Comparison of ENCODE assay signal across 17 cellular contexts in genomic region chr2:166802475-166802874, GRCh38.
DNase-seq lines count a peak whose midpoint lies in the region; ATAC-seq and TF ChIP-seq lines count a peak whose summit lies in the region.
"Had no signal": no experiment of that assay in that cellular context is flagged by ENCODE, and none has a peak within 500 bp of the region (broad histone marks: within the 10 kb centered on the region; RNA-seq: fewer than 3 reads in every experiment).

No MANE protein-coding gene starts in this region.

- peaks cover 27% of the 10 kb centered on the region for H3K4me1 Mint-ChIP-seq in activated naive CD8-positive, alpha-beta T cell (ENCODE audit: low read depth)
- H3K4me1 Mint-ChIP-seq in activated naive CD8-positive, alpha-beta T cell treated with anti-CD3 and anti-CD28 coated beads for 36 hours = peaks cover 18% of the 10 kb centered on the region
- peaks cover 23 to 24% (median 24%) of the 10 kb centered on the region in 3 donors for H3K4me1 Mint-ChIP-seq in T-cell
- H3K4me1 Mint-ChIP-seq in activated CD8-positive, alpha-beta memory T cell treated with anti-CD3 and anti-CD28 coated beads, Interleukin-2, amount 10 ng/mL, durations not matched to agents 7 days and 5 days = no peaks in the 10 kb centered on the region

- CTCF ChIA-PET in T-cell (lab: Charles Lee) = no interaction called here
- CTCF ChIA-PET in activated CD8-positive, alpha-beta memory T cell treated with anti-CD3 and anti-CD28 coated beads, Interleukin-2, amount 10 ng/mL, durations not matched to agents 7 days and 5 days (lab: Charles Lee) = no interaction called here

- H3K4me2 ChIP-seq in DND-41 (ENCODE audit: insufficient read depth, low read length) = no peak overlapping the region

- H3K36me3 ChIP-seq in DND-41 (ENCODE audit: insufficient read depth, low read length) (no peaks in the 10 kb centered on the region), thymus (ENCODE audit: control insufficient read depth, insufficient read depth) (no peaks in the 10 kb centered on the region), mucosa of descending colon (ENCODE audit: low read depth) (no peaks in the 10 kb centered on the region)
- H3K36me3 ChIP-seq: SJCRH30 had no signal

- H3K9me3 ChIP-seq in DND-41 (ENCODE audit: insufficient read depth, low read length, severe bottlenecking) (no peaks in the 10 kb centered on the region), thymus (ENCODE audit: control insufficient read depth) (no peaks in the 10 kb centered on the region), mucosa of descending colon (no peaks in the 10 kb centered on the region)
- H3K9me3 ChIP-seq: SJCRH30 had no signal

- no peak overlapping the region for H3K9ac ChIP-seq in DND-41 (ENCODE audit: low read depth, low read length)

- H3K4me3 ChIP-seq in DND-41 (ENCODE audit: low read depth in 1 of 2, low read length in 2 of 2) (no peak overlapping the region), thymus (ENCODE audit: low read length) (no peak overlapping the region), mucosa of descending colon (no peak overlapping the region)
- H3K4me3 ChIP-seq: SJCRH30 had no signal

- no peaks in the 10 kb centered on the region for H3K36me3 Mint-ChIP-seq in activated naive CD8-positive, alpha-beta T cell
- H3K36me3 Mint-ChIP-seq in activated naive CD8-positive, alpha-beta T cell treated with anti-CD3 and anti-CD28 coated beads for 36 hours = no peaks in the 10 kb centered on the region
- no peaks in the 10 kb centered on the region for H3K36me3 Mint-ChIP-seq in T-cell
- no peaks in the 10 kb centered on the region for H3K36me3 Mint-ChIP-seq in activated CD8-positive, alpha-beta memory T cell treated with anti-CD3 and anti-CD28 coated beads, Interleukin-2, amount 10 ng/mL, durations not matched to agents 7 days and 5 days

- under 1% methylated on average over 3 of the region's 3 CpGs for WGBS in thymus

- TF ChIP-seq CTCF in DND-41 (IDR thresholded peaks at IDR 0.05; ENCODE audit: borderline replicate concordance, extremely low read depth, low read length, poor library complexity, severe bottlenecking) (no peak), mucosa of descending colon (IDR thresholded peaks at IDR 0.05) (no peak)

- H3K79me2 ChIP-seq in DND-41 (ENCODE audit: insufficient read depth, low read length) = no peaks in the 10 kb centered on the region

- POLR2A ChIA-PET in T-cell (lab: Charles Lee) = interaction anchor here in 1 of 2 donors (0.7 kb wide), 1 partner anchor 13 kb away, joined by 3 read pairs; no protein-coding TSS in a partner anchor

- H3K27ac Mint-ChIP-seq in activated naive CD8-positive, alpha-beta T cell = peak overlapping the region; percentile 41
- H3K27ac Mint-ChIP-seq in activated naive CD8-positive, alpha-beta T cell treated with anti-CD3 and anti-CD28 coated beads for 36 hours = no peak overlapping the region
- H3K27ac Mint-ChIP-seq in T-cell = peak overlapping the region; percentile 23 to 69
- H3K27ac Mint-ChIP-seq in activated CD8-positive, alpha-beta memory T cell treated with anti-CD3 and anti-CD28 coated beads, Interleukin-2, amount 10 ng/mL, durations not matched to agents 7 days and 5 days = no peak overlapping the region
- H3K27ac Mint-ChIP-seq: H9 had no signal

- H3K4me3 Mint-ChIP-seq in activated naive CD8-positive, alpha-beta T cell = peak overlapping the region; percentile 38
- H3K4me3 Mint-ChIP-seq in activated naive CD8-positive, alpha-beta T cell treated with anti-CD3 and anti-CD28 coated beads for 36 hours = no peak overlapping the region
- H3K4me3 Mint-ChIP-seq in T-cell = peak overlapping the region in 1 of 3 donors; percentile 57
- H3K4me3 Mint-ChIP-seq in activated CD8-positive, alpha-beta memory T cell treated with anti-CD3 and anti-CD28 coated beads, Interleukin-2, amount 10 ng/mL, durations not matched to agents 7 days and 5 days = no peak overlapping the region
- H3K4me3 Mint-ChIP-seq: H9 had no signal

- no peak overlapping the region for H2AFZ ChIP-seq in DND-41 (ENCODE audit: low read depth, low read length)

- H3K27ac ChIP-seq in DND-41 (ENCODE audit: low read length) (no peak overlapping the region), thymus (ENCODE audit: low read depth) (peak overlapping the region; percentile 33)
- H3K27ac ChIP-seq: RWPE1, SJCRH30 had no signal

- no peaks in the 10 kb centered on the region for H3K4me1 ChIP-seq in DND-41 (ENCODE audit: insufficient read depth, low read length)
- peaks cover 10% of the 10 kb centered on the region for H3K4me1 ChIP-seq in thymus (ENCODE audit: control insufficient read depth, insufficient read depth, low read length)
- no peaks in the 10 kb centered on the region for H3K4me1 ChIP-seq in mucosa of descending colon (ENCODE audit: low read depth)

- ATAC-seq in DND-41 (ENCODE audit: insufficient read depth, low read depth) (peak; percentile 65), T-cell (replicated peaks in 1 of 4) (peak; percentile 66 to 93 (median 80)), mucosa of descending colon (no peak)
- no peak for ATAC-seq in activated CD8-positive, alpha-beta memory T cell treated with anti-CD3 and anti-CD28 coated beads, Interleukin-2, amount 10 ng/mL, durations not matched to agents 7 days and 5 days

- no peaks in the 10 kb centered on the region for H3K9me3 Mint-ChIP-seq in activated naive CD8-positive, alpha-beta T cell (ENCODE audit: low read depth)
- H3K9me3 Mint-ChIP-seq in activated naive CD8-positive, alpha-beta T cell treated with anti-CD3 and anti-CD28 coated beads for 36 hours = peaks cover 4% of the 10 kb centered on the region
- H3K9me3 Mint-ChIP-seq in T-cell = peaks cover 0 to 4% (median 4%) of the 10 kb centered on the region in 3 donors
- peaks cover 7% of the 10 kb centered on the region for H3K9me3 Mint-ChIP-seq in activated CD8-positive, alpha-beta memory T cell treated with anti-CD3 and anti-CD28 coated beads, Interleukin-2, amount 10 ng/mL, durations not matched to agents 7 days and 5 days (ENCODE audit: low read depth)

- intact Hi-C loops in mucosa of descending colon (cut with DNase I, micrococcal nuclease) = no loop called here

- DNase-seq in activated naive CD8-positive, alpha-beta T cell treated with anti-CD3 and anti-CD28 coated beads for 36 hours = no peak
- DNase-seq in DND-41 (peak; percentile 9), T-cell (peak in 3 of 34 experiments; percentile 1 to 10 (median 3)), mucosa of descending colon (no peak)
- no peak for DNase-seq in activated CD8-positive, alpha-beta memory T cell treated with anti-CD3 and anti-CD28 coated beads, Interleukin-2, amount 10 ng/mL, durations not matched to agents 7 days and 5 days
- DNase-seq: AML-193; DMS 273 treated with DMSO at 0.1 percent for 48 hours; H9; IMR-90; NCI-H1417 treated with DMSO at 0.1 percent for 48 hours; NCI-H2029; NCI-H69; NK-92 treated with Interleukin-12 subunit alpha and Interleukin-12 subunit beta, amount 100 ng/mL, for 24 hours had no signal

- no peaks in the 10 kb centered on the region for H4K20me1 ChIP-seq in DND-41 (ENCODE audit: insufficient read depth, low read length)

- H3K27me3 Mint-ChIP-seq in activated naive CD8-positive, alpha-beta T cell = no peaks in the 10 kb centered on the region
- no peaks in the 10 kb centered on the region for H3K27me3 Mint-ChIP-seq in activated naive CD8-positive, alpha-beta T cell treated with anti-CD3 and anti-CD28 coated beads for 36 hours
- H3K27me3 Mint-ChIP-seq in T-cell = no peaks in the 10 kb centered on the region
- H3K27me3 Mint-ChIP-seq in activated CD8-positive, alpha-beta memory T cell treated with anti-CD3 and anti-CD28 coated beads, Interleukin-2, amount 10 ng/mL, durations not matched to agents 7 days and 5 days = no peaks in the 10 kb centered on the region

- H3K27me3 ChIP-seq in DND-41 (ENCODE audit: insufficient read depth, low read length, poor library complexity) (no peaks in the 10 kb centered on the region), thymus (ENCODE audit: control insufficient read depth, insufficient read depth) (no peaks in the 10 kb centered on the region)
- H3K27me3 ChIP-seq: SJCRH30 had no signal

Comparison
In these comparisons a context has a peak if more than half of its experiments do, and no peak if none do; other contexts are left out.
1. H3K27ac Mint-ChIP-seq: peak in activated naive CD8-positive, alpha-beta T cell (single experiment) and T-cell (2 of 2); none in activated naive CD8-positive, alpha-beta T cell treated with anti-CD3 and anti-CD28 coated beads for 36 hours (single experiment) and activated CD8-positive, alpha-beta memory T cell treated with anti-CD3 and anti-CD28 coated beads, Interleukin-2, amount 10 ng/mL, durations not matched to agents 7 days and 5 days (single experiment).
2. ATAC-seq: peak in DND-41 (single experiment) and T-cell (4 of 4); none in activated CD8-positive, alpha-beta memory T cell treated with anti-CD3 and anti-CD28 coated beads, Interleukin-2, amount 10 ng/mL, durations not matched to agents 7 days and 5 days (single experiment) and mucosa of descending colon (single experiment).